ENCODE assay signal across 8 cellular contexts in genomic region chr2:20050104-20050711, GRCh38. TPM values are rescaled to one million over a fixed set of nuclear protein-coding genes. Genes with fewer than 3 reads are reported as not detected.
A peak's percentile ranks its signal among the peaks of the same experiment; 100 is the strongest.
DNase-seq lines count a peak whose midpoint lies in the region; ATAC-seq lines count a peak whose summit lies in the region.

No MANE protein-coding gene starts in this region.

- no peak overlapping the region for H3K4me3 Mint-ChIP-seq in activated T-helper 17 cell treated with anti-CD3 and anti-CD28 coated beads, Interleukin-2, amount 50 U/mL, for 72 hours
- no peak overlapping the region for H3K4me3 Mint-ChIP-seq in stimulated activated memory B cell treated with anti-CD40 and anti-IgM and Interleukin-4, amounts not matched to agents 10 μg/mL and 1 μg/mL and 100 μg/mL, for 72 hours

- peak overlapping the region; percentile 28 for H3K9ac ChIP-seq in iPS-15b (ENCODE audit: low read depth, low read length)

- DNase-seq in activated naive CD4-positive, alpha-beta T cell treated with Interleukin-2 at 50 U/mL for 16 hours: peak; percentile 35
- DNase-seq in activated naive CD4-positive, alpha-beta T cell (lab: John Stamatoyannopoulos, UW): no peak
- DNase-seq in NCI-H748 (lab: John Stamatoyannopoulos, UW; ENCODE audit: unreplicated experiment): peak; percentile 91

- no peaks in the 10 kb centered on the region for H3K27me3 ChIP-seq in iPS-15b (ENCODE audit: control insufficient read depth, insufficient read depth, low read length)

- no peaks in the 10 kb centered on the region for H3K9me3 ChIP-seq in iPS-15b (ENCODE audit: control insufficient read depth, insufficient read depth, low read length)

- no peaks in the 10 kb centered on the region for H3K9me3 Mint-ChIP-seq in activated T-helper 17 cell treated with anti-CD3 and anti-CD28 coated beads, Interleukin-2, amount 50 U/mL, for 72 hours
- no peaks in the 10 kb centered on the region for H3K9me3 Mint-ChIP-seq in stimulated activated memory B cell treated with anti-CD40 and anti-IgM and Interleukin-4, amounts not matched to agents 10 μg/mL and 1 μg/mL and 100 μg/mL, for 72 hours

- peaks cover 4% of the 10 kb centered on the region for H3K27me3 Mint-ChIP-seq in activated T-helper 17 cell treated with anti-CD3 and anti-CD28 coated beads, Interleukin-2, amount 50 U/mL, for 72 hours
- peaks cover 6% of the 10 kb centered on the region for H3K27me3 Mint-ChIP-seq in stimulated activated memory B cell treated with anti-CD40 and anti-IgM and Interleukin-4, amounts not matched to agents 10 μg/mL and 1 μg/mL and 100 μg/mL, for 72 hours

- H3K36me3 Mint-ChIP-seq in activated T-helper 17 cell treated with anti-CD3 and anti-CD28 coated beads, Interleukin-2, amount 50 U/mL, for 72 hours (ENCODE audit: low read depth): peaks cover 7% of the 10 kb centered on the region
- no peaks in the 10 kb centered on the region for H3K36me3 Mint-ChIP-seq in stimulated activated memory B cell treated with anti-CD40 and anti-IgM and Interleukin-4, amounts not matched to agents 10 μg/mL and 1 μg/mL and 100 μg/mL, for 72 hours

- H3K4me3 ChIP-seq in iPS-15b (ENCODE audit: low read depth, low read length): peak overlapping the region; percentile 99

- ATAC-seq in HG03103 (IDR thresholded peaks at IDR 0.05; ENCODE audit: low read depth, unreplicated experiment) (peak; percentile 33), GM21825 (IDR thresholded peaks at IDR 0.05; ENCODE audit: unreplicated experiment) (no peak)
- peak; percentile 8 for ATAC-seq in activated T-helper 17 cell treated with anti-CD3 and anti-CD28 coated beads, Interleukin-2, amount 50 U/mL, for 72 hours (replicated peaks)
- peak; percentile 67 for ATAC-seq in stimulated activated memory B cell treated with anti-CD40 and anti-IgM and Interleukin-4, amounts not matched to agents 10 μg/mL and 1 μg/mL and 100 μg/mL, for 72 hours

- H3K27ac Mint-ChIP-seq in activated T-helper 17 cell treated with anti-CD3 and anti-CD28 coated beads, Interleukin-2, amount 50 U/mL, for 72 hours: no peak overlapping the region
- H3K27ac Mint-ChIP-seq in stimulated activated memory B cell treated with anti-CD40 and anti-IgM and Interleukin-4, amounts not matched to agents 10 μg/mL and 1 μg/mL and 100 μg/mL, for 72 hours: no peak overlapping the region

- H3K36me3 ChIP-seq in iPS-15b (ENCODE audit: control insufficient read depth, insufficient read depth, low read length): no peaks in the 10 kb centered on the region

- H3K4me1 Mint-ChIP-seq in activated T-helper 17 cell treated with anti-CD3 and anti-CD28 coated beads, Interleukin-2, amount 50 U/mL, for 72 hours: peaks cover 23% of the 10 kb centered on the region
- peaks cover 19% of the 10 kb centered on the region for H3K4me1 Mint-ChIP-seq in stimulated activated memory B cell treated with anti-CD40 and anti-IgM and Interleukin-4, amounts not matched to agents 10 μg/mL and 1 μg/mL and 100 μg/mL, for 72 hours

- H3K4me1 ChIP-seq in iPS-15b (ENCODE audit: control insufficient read depth, insufficient read depth, low read length): peaks cover 16% of the 10 kb centered on the region

RNA-seq across cellular contexts. Expression of gene LAPTM4A, which starts 1.2 kb away (rescaled TPM):
- total RNA-seq in activated T-helper 17 cell treated with anti-CD3 and anti-CD28 coated beads, Interleukin-2, amount 50 U/mL, for 72 hours: 10 to 100 TPM; 27.3 to 29.6 TPM

RNA-seq across cellular contexts. Expression of gene MATN3, which starts 37.7 kb away (rescaled TPM):
- not detected for total RNA-seq in activated T-helper 17 cell treated with anti-CD3 and anti-CD28 coated beads, Interleukin-2, amount 50 U/mL, for 72 hours

Comparison
In these comparisons a context has a peak if more than half of its experiments do, and no peak if none do; other contexts are left out.
1. DNase-seq: peak in activated naive CD4-positive, alpha-beta T cell treated with Interleukin-2 at 50 U/mL for 16 hours (single experiment) and NCI-H748 (single experiment); none in activated naive CD4-positive, alpha-beta T cell (0 of 4).